1 cellular context compared by ENCODE assay signal in genomic region chr16:87324411-87325275, GRCh38.
A peak's percentile ranks its signal among the peaks of the same experiment; 100 is the strongest.
TF ChIP-seq lines count a peak whose summit lies in the region.

No MANE protein-coding gene starts in this region.

TF ChIP-seq in HepG2, 621 proteins besides CTCF, POLR2A, EP300 and RAD21 (continued from another document and continues in another):
- no peak for TF ChIP-seq HMGXB3 (CRISPR knock-in tag; IDR thresholded peaks at IDR 0.05; ENCODE audit: borderline replicate concordance)
- peak; percentile 76; the same call in 1 of the 2 replicates for TF ChIP-seq ZBTB38 (CRISPR knock-in tag; IDR thresholded peaks at IDR 0.05)
- TF ChIP-seq THAP11 (CRISPR knock-in tag; IDR thresholded peaks at IDR 0.05) = no peak
- TF ChIP-seq, protein P1, sequence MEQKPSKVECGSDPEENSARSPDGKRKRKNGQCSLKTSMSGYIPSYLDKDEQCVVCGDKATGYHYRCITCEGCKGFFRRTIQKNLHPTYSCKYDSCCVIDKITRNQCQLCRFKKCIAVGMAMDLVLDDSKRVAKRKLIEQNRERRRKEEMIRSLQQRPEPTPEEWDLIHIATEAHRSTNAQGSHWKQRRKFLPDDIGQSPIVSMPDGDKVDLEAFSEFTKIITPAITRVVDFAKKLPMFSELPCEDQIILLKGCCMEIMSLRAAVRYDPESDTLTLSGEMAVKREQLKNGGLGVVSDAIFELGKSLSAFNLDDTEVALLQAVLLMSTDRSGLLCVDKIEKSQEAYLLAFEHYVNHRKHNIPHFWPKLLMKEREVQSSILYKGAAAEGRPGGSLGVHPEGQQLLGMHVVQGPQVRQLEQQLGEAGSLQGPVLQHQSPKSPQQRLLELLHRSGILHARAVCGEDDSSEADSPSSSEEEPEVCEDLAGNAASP (CRISPR knock-in tag; IDR thresholded peaks at IDR 0.05; ENCODE audit: borderline replicate concordance) = no peak
- TF ChIP-seq ZNF333 (CRISPR knock-in tag; IDR thresholded peaks at IDR 0.05; ENCODE audit: borderline replicate concordance) = no peak
- no peak for TF ChIP-seq GTF3A (CRISPR knock-in tag; conservative IDR thresholded peaks at IDR 0.05)
- TF ChIP-seq IRF2 (CRISPR knock-in tag; IDR thresholded peaks at IDR 0.05) = no peak
- TF ChIP-seq ZFP91 (CRISPR knock-in tag; IDR thresholded peaks at IDR 0.05; ENCODE audit: borderline replicate concordance) = peak; percentile 61; the same call in 1 of the 2 replicates
- peak; percentile 87 for TF ChIP-seq RBM22 (optimal IDR thresholded peaks at IDR 0.05; ENCODE audit: low read length)
- TF ChIP-seq SP1 (IDR thresholded peaks at IDR 0.05) = no peak
- no peak for TF ChIP-seq SP1 (CRISPR knock-in tag; IDR thresholded peaks at IDR 0.05)
- peak; percentile 43; the same call in 1 of the 2 replicates for TF ChIP-seq ZNF350 (CRISPR knock-in tag; IDR thresholded peaks at IDR 0.05; ENCODE audit: borderline replicate concordance, low read depth)
- TF ChIP-seq ZNF383 (CRISPR knock-in tag; IDR thresholded peaks at IDR 0.05; ENCODE audit: borderline replicate concordance) = no peak
- 0 out of 2 replicates have a peak, but pooled peaks have one; percentile 40 for TF ChIP-seq HNF1B (CRISPR knock-in tag; IDR thresholded peaks at IDR 0.05)
- TF ChIP-seq YY1 (IDR thresholded peaks at IDR 0.05; ENCODE audit: insufficient read depth, insufficient replicate concordance, low read depth, low read length) = no peak
- TF ChIP-seq PTBP1 (IDR thresholded peaks at IDR 0.05; ENCODE audit: low read depth, low read length, poor library complexity, severe bottlenecking) = no peak
- TF ChIP-seq, protein P2, sequence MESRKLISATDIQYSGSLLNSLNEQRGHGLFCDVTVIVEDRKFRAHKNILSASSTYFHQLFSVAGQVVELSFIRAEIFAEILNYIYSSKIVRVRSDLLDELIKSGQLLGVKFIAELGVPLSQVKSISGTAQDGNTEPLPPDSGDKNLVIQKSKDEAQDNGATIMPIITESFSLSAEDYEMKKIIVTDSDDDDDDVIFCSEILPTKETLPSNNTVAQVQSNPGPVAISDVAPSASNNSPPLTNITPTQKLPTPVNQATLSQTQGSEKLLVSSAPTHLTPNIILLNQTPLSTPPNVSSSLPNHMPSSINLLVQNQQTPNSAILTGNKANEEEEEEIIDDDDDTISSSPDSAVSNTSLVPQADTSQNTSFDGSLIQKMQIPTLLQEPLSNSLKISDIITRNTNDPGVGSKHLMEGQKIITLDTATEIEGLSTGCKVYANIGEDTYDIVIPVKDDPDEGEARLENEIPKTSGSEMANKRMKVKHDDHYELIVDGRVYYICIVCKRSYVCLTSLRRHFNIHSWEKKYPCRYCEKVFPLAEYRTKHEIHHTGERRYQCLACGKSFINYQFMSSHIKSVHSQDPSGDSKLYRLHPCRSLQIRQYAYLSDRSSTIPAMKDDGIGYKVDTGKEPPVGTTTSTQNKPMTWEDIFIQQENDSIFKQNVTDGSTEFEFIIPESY (CRISPR knock-in tag; IDR thresholded peaks at IDR 0.05) = peak; percentile 89
- no peak for TF ChIP-seq PRPF4 (IDR thresholded peaks at IDR 0.05; ENCODE audit: low read depth, low read length, poor library complexity, severe bottlenecking)
- TF ChIP-seq ZNF143 (CRISPR knock-in tag; IDR thresholded peaks at IDR 0.05) = no peak
- TF ChIP-seq ZNF232 (CRISPR knock-in tag; IDR thresholded peaks at IDR 0.05; ENCODE audit: borderline replicate concordance) = no peak
- no peak for TF ChIP-seq TMF1 (CRISPR knock-in tag; IDR thresholded peaks at IDR 0.05; ENCODE audit: low read depth)
- no peak for TF ChIP-seq GLI4 (CRISPR knock-in tag; IDR thresholded peaks at IDR 0.05; ENCODE audit: borderline replicate concordance)
- TF ChIP-seq TOE1 (CRISPR knock-in tag; IDR thresholded peaks at IDR 0.05) = no peak
- TF ChIP-seq MYNN (CRISPR knock-in tag; IDR thresholded peaks at IDR 0.05; ENCODE audit: low read depth) = no peak
- no peak for TF ChIP-seq ZNF672 (CRISPR knock-in tag; IDR thresholded peaks at IDR 0.05)
- no peak for TF ChIP-seq FOXK2 (IDR thresholded peaks at IDR 0.05)
- TF ChIP-seq THAP8 (CRISPR knock-in tag; IDR thresholded peaks at IDR 0.05; ENCODE audit: borderline replicate concordance) = no peak
- 0 out of 2 replicates have a peak, but pooled peaks have one; percentile 27 for TF ChIP-seq CHD4 (IDR thresholded peaks at IDR 0.05; ENCODE audit: borderline replicate concordance, low read length)
- no peak for TF ChIP-seq E2F1 (CRISPR knock-in tag; IDR thresholded peaks at IDR 0.05)
- no peak for TF ChIP-seq ZNF530 (CRISPR knock-in tag; IDR thresholded peaks at IDR 0.05; ENCODE audit: low read depth)
- no peak for TF ChIP-seq ZNF205 (CRISPR knock-in tag; IDR thresholded peaks at IDR 0.05)
- no peak for TF ChIP-seq U2AF1 (optimal IDR thresholded peaks at IDR 0.05; ENCODE audit: low read depth, low read length)
- TF ChIP-seq ATF7-NPFF (CRISPR knock-in tag; IDR thresholded peaks at IDR 0.05; ENCODE audit: low read depth) = no peak
- TF ChIP-seq ZMAT5 (CRISPR knock-in tag; IDR thresholded peaks at IDR 0.05; ENCODE audit: borderline replicate concordance, low read depth) = no peak
- TF ChIP-seq MEF2D (CRISPR knock-in tag; IDR thresholded peaks at IDR 0.05) = no peak
- TF ChIP-seq ZNF335 (CRISPR knock-in tag; IDR thresholded peaks at IDR 0.05) = no peak
- TF ChIP-seq JDP2 (CRISPR knock-in tag; IDR thresholded peaks at IDR 0.05; ENCODE audit: borderline replicate concordance) = no peak
- TF ChIP-seq ZNF773 (CRISPR knock-in tag; IDR thresholded peaks at IDR 0.05; ENCODE audit: borderline replicate concordance) = no peak
- peak; percentile 55 for TF ChIP-seq RBM39 (IDR thresholded peaks at IDR 0.05; ENCODE audit: low read depth, low read length, poor library complexity, severe bottlenecking)
- no peak for TF ChIP-seq PLSCR1 (CRISPR knock-in tag; IDR thresholded peaks at IDR 0.05; ENCODE audit: borderline replicate concordance)
- TF ChIP-seq ZFP36 (IDR thresholded peaks at IDR 0.05; ENCODE audit: borderline replicate concordance, low read depth, low read length, partially characterized antibody) = no peak
- TF ChIP-seq, protein P3, sequence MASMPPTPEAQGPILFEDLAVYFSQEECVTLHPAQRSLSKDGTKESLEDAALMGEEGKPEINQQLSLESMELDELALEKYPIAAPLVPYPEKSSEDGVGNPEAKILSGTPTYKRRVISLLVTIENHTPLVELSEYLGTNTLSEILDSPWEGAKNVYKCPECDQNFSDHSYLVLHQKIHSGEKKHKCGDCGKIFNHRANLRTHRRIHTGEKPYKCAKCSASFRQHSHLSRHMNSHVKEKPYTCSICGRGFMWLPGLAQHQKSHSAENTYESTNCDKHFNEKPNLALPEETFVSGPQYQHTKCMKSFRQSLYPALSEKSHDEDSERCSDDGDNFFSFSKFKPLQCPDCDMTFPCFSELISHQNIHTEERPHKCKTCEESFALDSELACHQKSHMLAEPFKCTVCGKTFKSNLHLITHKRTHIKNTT (CRISPR knock-in tag; IDR thresholded peaks at IDR 0.05) = no peak
- TF ChIP-seq SMYD3 (CRISPR knock-in tag; IDR thresholded peaks at IDR 0.05) = peak; percentile 36; the same call in 1 of the 2 replicates
- TF ChIP-seq ZNF816 (CRISPR knock-in tag; IDR thresholded peaks at IDR 0.05; ENCODE audit: borderline replicate concordance) = no peak
- 0 out of 2 replicates have a peak, but pooled peaks have one; percentile 25 for TF ChIP-seq SAP130 (CRISPR knock-in tag; IDR thresholded peaks at IDR 0.05; ENCODE audit: low read depth)
- TF ChIP-seq ZNF598 (CRISPR knock-in tag; IDR thresholded peaks at IDR 0.05; ENCODE audit: borderline replicate concordance) = no peak
- 0 out of 2 replicates have a peak, but pooled peaks have one; percentile 29 for TF ChIP-seq ZSCAN31 (CRISPR knock-in tag; IDR thresholded peaks at IDR 0.05; ENCODE audit: low read depth)
- TF ChIP-seq ZSCAN20 (CRISPR knock-in tag; IDR thresholded peaks at IDR 0.05; ENCODE audit: borderline replicate concordance) = 0 out of 2 replicates have a peak, but pooled peaks have one; percentile 31
- TF ChIP-seq TFDP2 (CRISPR knock-in tag; IDR thresholded peaks at IDR 0.05) = no peak
- TF ChIP-seq MZF1 (CRISPR knock-in tag; IDR thresholded peaks at IDR 0.05; ENCODE audit: borderline replicate concordance) = no peak
- TF ChIP-seq AGO2 (optimal IDR thresholded peaks at IDR 0.05; ENCODE audit: low read depth, low read length) = peak; percentile 84
- no peak for TF ChIP-seq ARNT (IDR thresholded peaks at IDR 0.05)
- peak; percentile 62; the same call in 1 of the 2 replicates for TF ChIP-seq SMC3 (IDR thresholded peaks at IDR 0.05; ENCODE audit: low read length)
